32 cellular contexts compared by ENCODE assay signal in genomic region chr4:158581161-158581560, GRCh38. TPM values are rescaled to one million over a fixed set of nuclear protein-coding genes. Genes with fewer than 3 reads are reported as not detected.
DNase-seq lines count a peak whose midpoint lies in the region; ATAC-seq and TF ChIP-seq lines count a peak whose summit lies in the region.
"Had no signal": no experiment of that assay in that cellular context is flagged by ENCODE, and none has a peak within 500 bp of the region (broad histone marks: within the 10 kb centered on the region; RNA-seq: fewer than 3 reads in every experiment).

No MANE protein-coding gene starts in this region.

- H3K4me3 ChIP-seq in choroid plexus epithelial cell (ENCODE audit: low read depth, low read length) = no peak overlapping the region
- no peak overlapping the region for H3K4me3 ChIP-seq in fibroblast of villous mesenchyme (ENCODE audit: low read depth, low read length)
- H3K4me3 ChIP-seq: BLaER1, left ventricle myocardium inferior, right lobe of liver, stomach, thyroid gland, vagina had no signal

- no peak for ATAC-seq in GM18858 (IDR thresholded peaks at IDR 0.05; ENCODE audit: unreplicated experiment)
- ATAC-seq: esophagus mucosa, right lobe of liver had no signal

- TF ChIP-seq CTCF in choroid plexus epithelial cell (conservative IDR thresholded peaks at IDR 0.05; ENCODE audit: low read depth, low read length) = no peak
- TF ChIP-seq CTCF in fibroblast of villous mesenchyme (IDR thresholded peaks at IDR 0.05; ENCODE audit: insufficient read depth, low read depth, low read length) = no peak

- DNase-seq in LHCN-M2 (ENCODE audit: low read depth) = peak; percentile 55
- peak; percentile 73 for DNase-seq in choroid plexus epithelial cell (ENCODE audit: low read depth)
- peak; percentile 65 for DNase-seq in fibroblast of villous mesenchyme (ENCODE audit: low read depth)
- DNase-seq in stromal cell of bone marrow (ENCODE audit: low read depth) = peak; percentile 55
- no peak for DNase-seq in NCI-H69 (lab: John Stamatoyannopoulos, UW)
- no peak for DNase-seq in AG20443 (ENCODE audit: low spot score)
- DNase-seq: activated CD4-positive, alpha-beta memory T cell treated with anti-CD3 and anti-CD28 coated beads, Interleukin-2, amount 10 ng/mL, durations not matched to agents 7 days and 5 days; activated CD4-positive, alpha-beta T cell treated with anti-CD3 and anti-CD28 coated beads for 1 hour; activated CD8-positive, alpha-beta memory T cell treated with anti-CD3 and anti-CD28 coated beads, Interleukin-2, amount 50 U/mL, for 48 hours; activated naive CD4-positive, alpha-beta T cell treated with anti-CD3 and anti-CD28 coated beads, Interleukin-2, amount 10 ng/mL, durations not matched to agents 7 days and 5 days; anterior cingulate cortex; dermis blood vessel endothelial cell; endodermal cell; Kasumi-1; left ventricle myocardium inferior; MV-4-11; NCI-H146; NCI-H446; NCI-H774; right lobe of liver; SHP77 treated with DMSO at 0.1 percent for 48 hours; stimulated activated CD4-positive, alpha-beta T cell treated with anti-CD3 and anti-CD28 coated beads, Interleukin-12 subunit alpha, Interleukin-12 subunit beta, amount 100 ng/mL, for 4 hours; stimulated activated CD4-positive, alpha-beta T cell treated with anti-CD3 and anti-CD28 coated beads, Interleukin-4, amount 100 ng/mL, for 1 hour; stomach; thyroid gland had no signal

RNA-seq across cellular contexts. Expression of gene RXFP1, which starts 59.5 kb away (rescaled TPM):
- 0.23 and 0.32 TPM in 2 replicates for total RNA-seq in LHCN-M2 (2014; rRNA removed)
- polyA plus RNA-seq in LHCN-M2 (2012) = 0.36 TPM
- total RNA-seq in fibroblast of villous mesenchyme = 1.3 and 1.7 TPM in 2 replicates
- total RNA-seq: activated CD4-positive, alpha-beta memory T cell treated with anti-CD3 and anti-CD28 coated beads, Interleukin-2, amount 10 ng/mL, durations not matched to agents 7 days and 5 days; dermis blood vessel endothelial cell; endodermal cell; left ventricle myocardium inferior; mesenteric fat pad; T-helper 2 cell treated with Interferon-gamma antibody and Interleukin-4, amounts not matched to agents 100 ng/mL and 5 ng/mL, for 36 hours had no signal
- polyA plus RNA-seq: keratinocyte had no signal

Comparison
In these comparisons a context has a peak if more than half of its experiments do, and no peak if none do; other contexts are left out.
1. DNase-seq: peak in LHCN-M2 (single experiment), choroid plexus epithelial cell (single experiment), fibroblast of villous mesenchyme (single experiment) and stromal cell of bone marrow (single experiment); none in NCI-H69 (single experiment) and AG20443 (single experiment).